In genomic region chr1:1540817-1541628, GRCh38 we compare ENCODE assay signal across 9 cellular contexts. TPM values are rescaled to one million over a fixed set of nuclear protein-coding genes. Genes with fewer than 3 reads are reported as not detected.
DNase-seq lines count a peak whose midpoint lies in the region; ATAC-seq and TF ChIP-seq lines count a peak whose summit lies in the region.
"Had no signal": no experiment of that assay in that cellular context is flagged by ENCODE, and none has a peak within 500 bp of the region (broad histone marks: within the 10 kb centered on the region; RNA-seq: fewer than 3 reads in every experiment).

No MANE protein-coding gene starts in this region.

- H3K4me1 ChIP-seq in H9 (ENCODE audit: insufficient read depth, low read length) = no peaks in the 10 kb centered on the region
- H3K4me1 ChIP-seq in smooth muscle cell (ENCODE audit: low read depth) = peaks cover 7% of the 10 kb centered on the region

- no peaks in the 10 kb centered on the region for H3K79me2 ChIP-seq in H9 (ENCODE audit: insufficient read depth, low read length)
- peaks cover 3% of the 10 kb centered on the region for H3K79me2 ChIP-seq in smooth muscle cell (ENCODE audit: low read depth)

- no peak overlapping the region for H2BK5ac ChIP-seq in H9 (ENCODE audit: insufficient read length, low read length)

- H4K8ac ChIP-seq in H9 (replicated peaks; ENCODE audit: insufficient read length, low read depth, low read length) = no peak overlapping the region

- no peak overlapping the region for H4K91ac ChIP-seq in H9 (ENCODE audit: insufficient read length, low read depth, low read length)

- no peak overlapping the region for H2BK12ac ChIP-seq in H9 (ENCODE audit: insufficient read length, low read depth, low read length)

- no peaks in the 10 kb centered on the region; a peak in 1 of 5 replicates for H3K9me3 Mint-ChIP-seq in H9
- H3K9me3 Mint-ChIP-seq in central memory CD8-positive, alpha-beta T cell = no peaks in the 10 kb centered on the region

- H4K5ac ChIP-seq in H9 (ENCODE audit: insufficient read length, low read depth, low read length) = no peak overlapping the region

- peaks cover 2 to 36% (median 32%) of the 10 kb centered on the region in 3 experiments; a peak in 6 of 7 replicates for H3K36me3 Mint-ChIP-seq in H9 (ENCODE audit: insufficient read depth in 1 of 3, low read depth in 3 of 3)
- H3K36me3 Mint-ChIP-seq in central memory CD8-positive, alpha-beta T cell (ENCODE audit: insufficient read depth) = peaks cover 5% of the 10 kb centered on the region

- peaks cover 0 to 4% of the 10 kb centered on the region in 2 experiments; a peak in 2 of 4 replicates for H3K4me1 Mint-ChIP-seq in H9
- H3K4me1 Mint-ChIP-seq in central memory CD8-positive, alpha-beta T cell = no peaks in the 10 kb centered on the region

- H2BK120ac ChIP-seq in H9 (ENCODE audit: low read depth, low read length, poor library complexity, severe bottlenecking) = no peak overlapping the region

- peak overlapping the region; percentile 41; the same call in 1 of the 2 replicates for H3K14ac ChIP-seq in H9 (ENCODE audit: insufficient read depth, low read length)

- DNase-seq in H9 = no peak
- no peak for DNase-seq in central memory CD8-positive, alpha-beta T cell (ENCODE audit: low spot score in 2 of 2)
- no peak for DNase-seq in kidney epithelial cell (ENCODE audit: low read depth)
- no peak for DNase-seq in smooth muscle cell (lab: John Stamatoyannopoulos, UW; ENCODE audit: unreplicated experiment)
- no peak for DNase-seq in mucosa of gallbladder (ENCODE audit: low spot score)
- no peak for DNase-seq in NOMO-1 (lab: John Stamatoyannopoulos, UW; ENCODE audit: unreplicated experiment in 2 of 2)
- DNase-seq in superior temporal gyrus (ENCODE audit: extremely low spot score) = no peak

- no peak overlapping the region for H2AK5ac ChIP-seq in H9 (ENCODE audit: insufficient read length, low read length)

- H3K79me1 ChIP-seq in H9 (ENCODE audit: insufficient read depth, low read depth, low read length, poor library complexity, severe bottlenecking) = no peaks in the 10 kb centered on the region

- H2BK20ac ChIP-seq in H9 (ENCODE audit: low read depth, low read length, poor library complexity, severe bottlenecking) = no peak overlapping the region

- no peak overlapping the region for H2AFZ ChIP-seq in H9 (ENCODE audit: low read length)
- no peak overlapping the region for H2AFZ ChIP-seq in smooth muscle cell (ENCODE audit: low read depth)

- peak overlapping the region; percentile 52 to 70 for H3K4me3 Mint-ChIP-seq in H9
- H3K4me3 Mint-ChIP-seq in central memory CD8-positive, alpha-beta T cell = peak overlapping the region; percentile 46

- H4K20me1 ChIP-seq in H9 (ENCODE audit: control insufficient read depth, insufficient read depth, insufficient read length) (no peaks in the 10 kb centered on the region), smooth muscle cell (ENCODE audit: low read depth) (peaks cover 15% of the 10 kb centered on the region)

- ATAC-seq in central memory CD8-positive, alpha-beta T cell (replicated peaks; ENCODE audit: extremely low read depth, poor library complexity, severe bottlenecking) = no peak
- no peak for ATAC-seq in HG02763 (IDR thresholded peaks at IDR 0.05; ENCODE audit: unreplicated experiment)

- H3K4me3 ChIP-seq in kidney epithelial cell (ENCODE audit: low read depth, low read length) = peak overlapping the region; percentile 49
- H3K4me3 ChIP-seq in smooth muscle cell = peak overlapping the region; percentile 57
- H3K4me3 ChIP-seq: body of pancreas had no signal

- no peaks in the 10 kb centered on the region; the same call in 1 of the 2 replicates for H3K27me3 Mint-ChIP-seq in H9 (ENCODE audit: low read depth)
- H3K27me3 Mint-ChIP-seq in central memory CD8-positive, alpha-beta T cell = no peaks in the 10 kb centered on the region

- H3K4me2 ChIP-seq in H9 (ENCODE audit: insufficient read depth, insufficient read length, low read length) = peak overlapping the region; percentile 40
- peak overlapping the region; percentile 96 for H3K4me2 ChIP-seq in smooth muscle cell

- H3K18ac ChIP-seq in H9 (ENCODE audit: insufficient read length, low read depth, low read length) = peak overlapping the region; percentile 58

- H3T11ph ChIP-seq in H9 (ENCODE audit: low read length) = no peak overlapping the region

- H3K4ac ChIP-seq in H9 (ENCODE audit: low read depth, low read length) = no peak overlapping the region

- peaks cover 6% of the 10 kb centered on the region for H3F3A ChIP-seq in smooth muscle cell (ENCODE audit: low read depth)

- TF ChIP-seq CTCF in H9 (conservative IDR thresholded peaks at IDR 0.05) (no peak), kidney epithelial cell (IDR thresholded peaks at IDR 0.05; ENCODE audit: insufficient read depth, low read length, poor library complexity, severe bottlenecking) (no peak), smooth muscle cell (IDR thresholded peaks at IDR 0.05; ENCODE audit: borderline replicate concordance, insufficient read depth, poor library complexity, severe bottlenecking) (no peak)

- H3K23me2 ChIP-seq in H9 (ENCODE audit: insufficient read length, low read depth, low read length, poor library complexity, severe bottlenecking) = peaks cover 7% of the 10 kb centered on the region

- no peak overlapping the region for H3K23ac ChIP-seq in H9 (ENCODE audit: insufficient read length, low read depth, low read length)

- H3K9ac ChIP-seq in H9 (ENCODE audit: extremely low read depth, insufficient read length, low read length) = peak overlapping the region; percentile 23
- no peak overlapping the region for H3K9ac ChIP-seq in smooth muscle cell (ENCODE audit: low read depth)

- no peak overlapping the region for H3K27ac ChIP-seq in H9 (ENCODE audit: insufficient read length, low read depth, low read length)
- no peak overlapping the region for H3K27ac ChIP-seq in smooth muscle cell (ENCODE audit: low read depth)
- H3K27ac ChIP-seq: body of pancreas had no signal

- no peak overlapping the region for H2BK15ac ChIP-seq in H9 (ENCODE audit: low read depth, low read length)

- H3K36me3 ChIP-seq in kidney epithelial cell (ENCODE audit: control insufficient read depth, insufficient read depth, low read length) (no peaks in the 10 kb centered on the region), smooth muscle cell (ENCODE audit: low read depth) (no peaks in the 10 kb centered on the region)

- WGBS in H9 (ENCODE audit: extremely low coverage, insufficient read length, low lambda C conversion rate) = no CpG with 5 or more reads among the region's 53 CpGs
- WGBS in smooth muscle cell (ENCODE audit: low lambda C conversion rate) = 66% methylated on average over 52 of the region's 53 CpGs

- H3K56ac ChIP-seq in H9 (ENCODE audit: insufficient read length, low read depth, low read length) = no peak overlapping the region

- no peaks in the 10 kb centered on the region for H3K27me3 ChIP-seq in H9 (ENCODE audit: insufficient read depth, low read length)
- H3K27me3 ChIP-seq in kidney epithelial cell (ENCODE audit: control insufficient read depth, insufficient read depth, low read length) = no peaks in the 10 kb centered on the region
- no peaks in the 10 kb centered on the region for H3K27me3 ChIP-seq in smooth muscle cell (ENCODE audit: low read depth)
- H3K27me3 ChIP-seq: body of pancreas had no signal

- no peaks in the 10 kb centered on the region for H3K9me3 ChIP-seq in H9 (ENCODE audit: control insufficient read depth, low read depth, low read length)
- H3K9me3 ChIP-seq in smooth muscle cell (replicated peaks; ENCODE audit: low read depth) = no peaks in the 10 kb centered on the region
- H3K9me3 ChIP-seq: body of pancreas had no signal

- H3K27ac Mint-ChIP-seq in H9 = no peak overlapping the region
- H3K27ac Mint-ChIP-seq in central memory CD8-positive, alpha-beta T cell (ENCODE audit: low read depth) = no peak overlapping the region

RNA-seq across cellular contexts. Expression of gene TMEM240, which starts 0.6 kb away (rescaled TPM):
- total RNA-seq in H9 (2021) = 7.7 and 8.7 TPM in 2 replicates
- 2.8 and 3.9 TPM in 2 replicates for total RNA-seq in kidney epithelial cell
- 1.9 and 12.2 TPM in 2 replicates for total RNA-seq in smooth muscle cell
- polyA plus RNA-seq in smooth muscle cell = 2.7 and 4.0 TPM in 2 replicates
- total RNA-seq in mucosa of gallbladder = 4.7 TPM

RNA-seq across cellular contexts. Expression of gene ATAD3A, which starts 29.1 kb away (rescaled TPM):
- total RNA-seq in H9 (2021) (55.8 and 59.4 TPM in 2 replicates), kidney epithelial cell (51.5 and 53.6 TPM in 2 replicates), smooth muscle cell (14.3 and 16.0 TPM in 2 replicates), mucosa of gallbladder (27.9 TPM)
- 58.0 and 68.7 TPM in 2 replicates for polyA plus RNA-seq in smooth muscle cell

RNA-seq across cellular contexts. Expression of gene SSU72, which starts 33.6 kb away (rescaled TPM):
- total RNA-seq in H9 (2021) = 179 and 186 TPM in 2 replicates
- total RNA-seq in kidney epithelial cell = 69.0 and 87.3 TPM in 2 replicates
- total RNA-seq in smooth muscle cell = 77.3 and 116 TPM in 2 replicates
- polyA plus RNA-seq in smooth muscle cell = 223 and 231 TPM in 2 replicates
- 117 TPM for total RNA-seq in mucosa of gallbladder

RNA-seq across cellular contexts. Expression of gene FNDC10, which starts 58.9 kb away (rescaled TPM):
- total RNA-seq in H9 (2021) (15.2 TPM in 2 replicates), kidney epithelial cell (8.0 and 9.2 TPM in 2 replicates), smooth muscle cell (3.3 and 9.1 TPM in 2 replicates), mucosa of gallbladder (4.6 TPM)
- 14.2 and 22.5 TPM in 2 replicates for polyA plus RNA-seq in smooth muscle cell
